8 cellular contexts compared by ENCODE assay signal in genomic region chr9:136400038-136400834, GRCh38. TPM values are rescaled to one million over a fixed set of nuclear protein-coding genes. Genes with fewer than 3 reads are reported as not detected.
A peak's percentile ranks its signal among the peaks of the same experiment; 100 is the strongest.
DNase-seq lines count a peak whose midpoint lies in the region; ATAC-seq and TF ChIP-seq lines count a peak whose summit lies in the region.

A gene with protein sequence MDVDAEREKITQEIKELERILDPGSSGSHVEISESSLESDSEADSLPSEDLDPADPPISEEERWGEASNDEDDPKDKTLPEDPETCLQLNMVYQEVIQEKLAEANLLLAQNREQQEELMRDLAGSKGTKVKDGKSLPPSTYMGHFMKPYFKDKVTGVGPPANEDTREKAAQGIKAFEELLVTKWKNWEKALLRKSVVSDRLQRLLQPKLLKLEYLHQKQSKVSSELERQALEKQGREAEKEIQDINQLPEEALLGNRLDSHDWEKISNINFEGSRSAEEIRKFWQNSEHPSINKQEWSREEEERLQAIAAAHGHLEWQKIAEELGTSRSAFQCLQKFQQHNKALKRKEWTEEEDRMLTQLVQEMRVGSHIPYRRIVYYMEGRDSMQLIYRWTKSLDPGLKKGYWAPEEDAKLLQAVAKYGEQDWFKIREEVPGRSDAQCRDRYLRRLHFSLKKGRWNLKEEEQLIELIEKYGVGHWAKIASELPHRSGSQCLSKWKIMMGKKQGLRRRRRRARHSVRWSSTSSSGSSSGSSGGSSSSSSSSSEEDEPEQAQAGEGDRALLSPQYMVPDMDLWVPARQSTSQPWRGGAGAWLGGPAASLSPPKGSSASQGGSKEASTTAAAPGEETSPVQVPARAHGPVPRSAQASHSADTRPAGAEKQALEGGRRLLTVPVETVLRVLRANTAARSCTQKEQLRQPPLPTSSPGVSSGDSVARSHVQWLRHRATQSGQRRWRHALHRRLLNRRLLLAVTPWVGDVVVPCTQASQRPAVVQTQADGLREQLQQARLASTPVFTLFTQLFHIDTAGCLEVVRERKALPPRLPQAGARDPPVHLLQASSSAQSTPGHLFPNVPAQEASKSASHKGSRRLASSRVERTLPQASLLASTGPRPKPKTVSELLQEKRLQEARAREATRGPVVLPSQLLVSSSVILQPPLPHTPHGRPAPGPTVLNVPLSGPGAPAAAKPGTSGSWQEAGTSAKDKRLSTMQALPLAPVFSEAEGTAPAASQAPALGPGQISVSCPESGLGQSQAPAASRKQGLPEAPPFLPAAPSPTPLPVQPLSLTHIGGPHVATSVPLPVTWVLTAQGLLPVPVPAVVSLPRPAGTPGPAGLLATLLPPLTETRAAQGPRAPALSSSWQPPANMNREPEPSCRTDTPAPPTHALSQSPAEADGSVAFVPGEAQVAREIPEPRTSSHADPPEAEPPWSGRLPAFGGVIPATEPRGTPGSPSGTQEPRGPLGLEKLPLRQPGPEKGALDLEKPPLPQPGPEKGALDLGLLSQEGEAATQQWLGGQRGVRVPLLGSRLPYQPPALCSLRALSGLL (N-terminal part only) (minus strand): TSS chr9:136400170. CDS start chr9:136398428, 1,742 bp downstream.

- peak within 1 kb of the TSS; percentile 43 for H3K27ac ChIP-seq in KMS-11

- peak within 1 kb of the TSS; percentile 34 for H3K4me3 ChIP-seq in KMS-11 (IDR thresholded peaks at IDR 0.05; ENCODE audit: insufficient read depth, low read depth, low read length)
- peak within 1 kb of the TSS; percentile 92 for H3K4me3 ChIP-seq in fibroblast of the aortic adventitia (ENCODE audit: low read depth, low read length)

- peaks cover 46% of the 10 kb centered on the region for H3K4me1 ChIP-seq in KMS-11 (ENCODE audit: low read depth, poor library complexity, severe bottlenecking)

- peak within 1 kb of the TSS; percentile 90 for H3K4me2 ChIP-seq in KMS-11

- peak within 1 kb of the TSS in 1 of 2 donors; percentile 56 for H3K27ac Mint-ChIP-seq in natural killer cell treated with Interleukin-12 subunit alpha and Interleukin-12 subunit beta and Interleukin-15 and Interleukin-18, amount 100 ng/mL, for 72 hours

- peak; percentile 12 for DNase-seq in DMS 273 treated with DMSO at 0.1 percent for 48 hours (lab: John Stamatoyannopoulos, UW)
- DNase-seq in RPMI8226 = peak; percentile 97
- DNase-seq in activated T-helper 1 cell treated with anti-CD3 and anti-CD28 coated beads, Interleukin-2, amount 50 U/mL, for 16 hours (ENCODE audit: low read depth in 1 of 2, low spot score in 1 of 2) = peak; percentile 73 to 83
- DNase-seq in fibroblast of the aortic adventitia (ENCODE audit: low read depth) = peak; percentile 79
- DNase-seq in natural killer cell treated with Interleukin-12 subunit alpha and Interleukin-12 subunit beta and Interleukin-15 and Interleukin-18, amount 100 ng/mL, for 72 hours (ENCODE audit: low spot score) = peak; percentile 90
- peak; percentile 67 to 87 (median 80) for DNase-seq in stimulated activated naive CD4-positive, alpha-beta T cell (lab: John Stamatoyannopoulos, UW)

- H3K4me1 Mint-ChIP-seq in natural killer cell treated with Interleukin-12 subunit alpha and Interleukin-12 subunit beta and Interleukin-15 and Interleukin-18, amount 100 ng/mL, for 72 hours (ENCODE audit: low read depth in 2 of 2) = peaks cover 38 to 43% of the 10 kb centered on the region in 2 donors

- H3K9ac ChIP-seq in KMS-11 = peak within 1 kb of the TSS; percentile 79

- TF ChIP-seq CTCF in KMS-11 (conservative IDR thresholded peaks at IDR 0.05; ENCODE audit: low read depth, low read length) (peak; percentile 83), fibroblast of the aortic adventitia (IDR thresholded peaks at IDR 0.05; ENCODE audit: insufficient read depth, low read length) (peak; percentile 68)

- peak within 1 kb of the TSS; percentile 89 for H3K4me3 Mint-ChIP-seq in natural killer cell treated with Interleukin-12 subunit alpha and Interleukin-12 subunit beta and Interleukin-15 and Interleukin-18, amount 100 ng/mL, for 72 hours

- H3K9me3 Mint-ChIP-seq in natural killer cell treated with Interleukin-12 subunit alpha and Interleukin-12 subunit beta and Interleukin-15 and Interleukin-18, amount 100 ng/mL, for 72 hours = no peaks in the 10 kb centered on the region

- peaks cover 21% of the 10 kb centered on the region for H3K79me2 ChIP-seq in KMS-11 (ENCODE audit: insufficient read depth, low read depth)

- H2AFZ ChIP-seq in KMS-11 (ENCODE audit: low read depth) = peak within 1 kb of the TSS; percentile 47; the same call in 1 of the 2 replicates

- peaks cover 5% of the 10 kb centered on the region; the same call in 1 of the 2 replicates for H4K20me1 ChIP-seq in KMS-11 (ENCODE audit: insufficient read depth)

- peaks cover 4% of the 10 kb centered on the region; the same call in 1 of the 2 replicates for H3K36me3 ChIP-seq in KMS-11 (ENCODE audit: insufficient read depth)

- no peaks in the 10 kb centered on the region for H3K27me3 Mint-ChIP-seq in natural killer cell treated with Interleukin-12 subunit alpha and Interleukin-12 subunit beta and Interleukin-15 and Interleukin-18, amount 100 ng/mL, for 72 hours

- H3K27me3 ChIP-seq in KMS-11 (ENCODE audit: insufficient read depth, low read depth) = no peaks in the 10 kb centered on the region

- ATAC-seq in GM21529 (IDR thresholded peaks at IDR 0.05; ENCODE audit: unreplicated experiment) = peak; percentile 54
- ATAC-seq in natural killer cell treated with Interleukin-12 subunit alpha and Interleukin-12 subunit beta and Interleukin-15 and Interleukin-18, amount 100 ng/mL, for 72 hours = peak; percentile 87 to 92

- H3K36me3 Mint-ChIP-seq in natural killer cell treated with Interleukin-12 subunit alpha and Interleukin-12 subunit beta and Interleukin-15 and Interleukin-18, amount 100 ng/mL, for 72 hours = no peaks in the 10 kb centered on the region

RNA-seq across cellular contexts. Expression of the gene that starts here (rescaled TPM):
- 12.1 and 17.7 TPM in 2 replicates for total RNA-seq in fibroblast of the aortic adventitia (ENCODE audit: low replicate concordance)
- total RNA-seq in natural killer cell treated with Interleukin-12 subunit alpha and Interleukin-12 subunit beta and Interleukin-15 and Interleukin-18, amount 100 ng/mL, for 72 hours = 10 to 100 TPM; 11.3 to 48.5 TPM

Comparison
In these comparisons a context has a peak if more than half of its experiments do, and no peak if none do; other contexts are left out.
1. Peak in every context shown above with its lines: DNase-seq, ATAC-seq, H3K4me3 ChIP-seq and H3K27ac ChIP-seq.
2. DNase-seq: peak in every context shown above with its lines; median percentile 97 in RPMI8226; 90 in natural killer cell treated with Interleukin-12 subunit alpha and Interleukin-12 subunit beta and Interleukin-15 and Interleukin-18, amount 100 ng/mL, for 72 hours; 80 in stimulated activated naive CD4-positive, alpha-beta T cell; 79 in fibroblast of the aortic adventitia; 78 in activated T-helper 1 cell treated with anti-CD3 and anti-CD28 coated beads, Interleukin-2, amount 50 U/mL, for 16 hours; 12 in DMS 273 treated with DMSO at 0.1 percent for 48 hours.